ENCODE assay signal across 21 cellular contexts in genomic region chr2:61520261-61520660, GRCh38.
"Had no signal": no experiment of that assay in that cellular context is flagged by ENCODE, and none has a peak within 500 bp of the region (broad histone marks: within the 10 kb centered on the region; RNA-seq: fewer than 3 reads in every experiment).

No MANE protein-coding gene starts in this region.

- ATAC-seq: activated T-helper 17 cell treated with anti-CD3 and anti-CD28 coated beads, Interleukin-2, amount 50 U/mL, for 72 hours; left cardiac atrium; lower lobe of right lung had no signal

- H3K27ac Mint-ChIP-seq: activated naive CD4-positive, alpha-beta T cell treated with anti-CD3 and anti-CD28 coated beads, Interleukin-2, amount 10 ng/mL, durations not matched to agents 7 days and 5 days; activated T-helper 17 cell treated with anti-CD3 and anti-CD28 coated beads, Interleukin-2, amount 50 U/mL, for 72 hours; dendritic cell treated with granulocyte-macrophage colony-stimulating factor and Interleukin-4, amounts not matched to agents 40 ng/mL and 50 ng/mL, for 4 days; nephron; progenitor cell of endocrine pancreas had no signal

- H3K4me1 ChIP-seq: lower lobe of right lung, uterus had no signal

- H3K4me3 Mint-ChIP-seq: activated naive CD4-positive, alpha-beta T cell treated with anti-CD3 and anti-CD28 coated beads, Interleukin-2, amount 10 ng/mL, durations not matched to agents 7 days and 5 days; activated T-helper 17 cell treated with anti-CD3 and anti-CD28 coated beads, Interleukin-2, amount 50 U/mL, for 72 hours; dendritic cell treated with granulocyte-macrophage colony-stimulating factor and Interleukin-4, amounts not matched to agents 40 ng/mL and 50 ng/mL, for 4 days; nephron had no signal

- H3K9me3 ChIP-seq: lower lobe of right lung, tibial nerve, uterus had no signal

- H3K27me3 ChIP-seq: tibial nerve, uterus had no signal

- H3K4me1 Mint-ChIP-seq: activated T-helper 17 cell treated with anti-CD3 and anti-CD28 coated beads, Interleukin-2, amount 50 U/mL, for 72 hours had no signal

- H3K9me3 Mint-ChIP-seq: activated naive CD4-positive, alpha-beta T cell treated with anti-CD3 and anti-CD28 coated beads, Interleukin-2, amount 10 ng/mL, durations not matched to agents 7 days and 5 days; activated T-helper 17 cell treated with anti-CD3 and anti-CD28 coated beads, Interleukin-2, amount 50 U/mL, for 72 hours; dendritic cell treated with granulocyte-macrophage colony-stimulating factor and Interleukin-4, amounts not matched to agents 40 ng/mL and 50 ng/mL, for 4 days; nephron had no signal

- H3K4me3 ChIP-seq: lower lobe of right lung, tibial nerve, uterus had no signal

- H3K27me3 Mint-ChIP-seq: activated naive CD4-positive, alpha-beta T cell treated with anti-CD3 and anti-CD28 coated beads, Interleukin-2, amount 10 ng/mL, durations not matched to agents 7 days and 5 days; activated T-helper 17 cell treated with anti-CD3 and anti-CD28 coated beads, Interleukin-2, amount 50 U/mL, for 72 hours; dendritic cell treated with granulocyte-macrophage colony-stimulating factor and Interleukin-4, amounts not matched to agents 40 ng/mL and 50 ng/mL, for 4 days; progenitor cell of endocrine pancreas had no signal

- DNase-seq: activated CD4-positive, alpha-beta T cell treated with anti-CD3 and anti-CD28 coated beads, Interleukin-2, amount 50 U/mL, for 4 hours; activated naive CD4-positive, alpha-beta T cell treated with anti-CD3 and anti-CD28 coated beads, Interleukin-2, amount 10 ng/mL, durations not matched to agents 7 days and 5 days; activated T-cell treated with anti-CD3 and anti-CD28 coated beads for 4 hours; aorta; effector CD8-positive, alpha-beta T cell; foreskin fibroblast; hippocampal formation; left cardiac atrium; lower lobe of right lung; occipital lobe; stimulated activated CD4-positive, alpha-beta T cell treated with anti-CD3 and anti-CD28 coated beads, Interleukin-12 subunit alpha, Interleukin-12 subunit beta, amount 100 ng/mL, for 4 hours; stimulated activated CD4-positive, alpha-beta T cell treated with anti-CD3 and anti-CD28 coated beads, Interleukin-1b, Interleukin-23, amount 100 ng/mL, for 48 hours; stimulated activated CD8-positive, alpha-beta memory T cell treated with anti-CD3 and anti-CD28 coated beads, Interleukin-4, amount 100 ng/mL, for 48 hours; stimulated activated naive CD4-positive, alpha-beta T cell; uterus; WERI-Rb-1 had no signal

- H3K27ac ChIP-seq: lower lobe of right lung, tibial nerve, WERI-Rb-1 had no signal

- H3K36me3 ChIP-seq: uterus had no signal
